In the genomic region with DNA sequence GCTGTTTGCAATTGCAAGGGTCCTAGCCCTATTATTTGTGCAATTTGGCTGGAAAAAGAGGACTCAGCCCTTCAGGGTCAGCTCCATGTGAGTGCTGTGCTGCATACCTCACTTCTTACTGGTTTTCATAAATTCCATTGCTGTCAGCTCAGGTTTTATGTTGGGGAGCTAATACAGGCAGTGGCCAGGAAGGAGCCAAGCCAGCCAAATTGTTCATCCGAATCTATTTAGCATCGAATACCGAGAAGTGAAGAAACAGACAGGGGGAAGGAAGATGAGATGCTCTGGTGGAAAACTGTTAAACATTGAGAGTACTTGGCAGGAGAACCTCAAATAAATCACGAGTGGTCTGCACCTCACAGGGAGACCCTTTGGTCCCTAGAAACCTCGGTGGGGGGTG, we compare ENCODE assay signal across 24 cellular contexts.
A peak's percentile ranks its signal among the peaks of the same experiment; 100 is the strongest.
DNase-seq lines count a peak whose midpoint lies in the region; ATAC-seq, FAIRE-seq and TF ChIP-seq lines count a peak whose summit lies in the region.
"Had no signal": no experiment of that assay in that cellular context is flagged by ENCODE, and none has a peak within 500 bp of the region (broad histone marks: within the 10 kb centered on the region; RNA-seq: fewer than 3 reads in every experiment).

No MANE protein-coding gene starts in this region.

- H3K4me1 Mint-ChIP-seq in nephron = peaks cover 28% of the 10 kb centered on the region

- peak overlapping the region; percentile 73 to 88 (median 77) for H3K27ac Mint-ChIP-seq in nephron
- H3K27ac Mint-ChIP-seq: nephron progenitor cell had no signal

- DNase-seq in AG08396 (ENCODE audit: low spot score) = peak; percentile 48
- peak; percentile 29 for DNase-seq in HTR-8/SVneo (ENCODE audit: insufficient read length, low spot score)
- peak; percentile 74 for DNase-seq in choroid plexus epithelial cell (ENCODE audit: low read depth)
- no peak for DNase-seq in GM12892 (ENCODE audit: insufficient read length)
- DNase-seq in activated T-cell treated with anti-CD3 and anti-CD28 coated beads for 4 hours = no peak
- no peak for DNase-seq in stimulated activated CD4-positive, alpha-beta T cell treated with anti-CD3 and anti-CD28 coated beads, Interleukin-4, amount 100 ng/mL, for 24 hours
- DNase-seq: activated CD4-positive, alpha-beta T cell treated with anti-CD3 and anti-CD28 coated beads for 4 hours; activated T-cell treated with anti-CD3 and anti-CD28 coated beads, Interleukin-2, amount 50 U/mL, for 4 hours; Caco-2; DMS79 treated with DMSO at 0.1 percent for 48 hours; left ventricle myocardium superior; NCI-H1092 treated with DMSO at 0.1 percent for 48 hours; NCI-H2029 treated with DMSO at 0.1 percent for 48 hours; NCI-H226; NCI-H748 treated with DMSO at 0.1 percent for 48 hours; nephron progenitor cell; trophoblast cell had no signal

- no peak for TF ChIP-seq CTCF in choroid plexus epithelial cell (conservative IDR thresholded peaks at IDR 0.05; ENCODE audit: low read depth, low read length)
- no peak for TF ChIP-seq CTCF in nephron (IDR thresholded peaks at IDR 0.05; ENCODE audit: unreplicated experiment in 3 of 3)

- H3K27me3 Mint-ChIP-seq in nephron (ENCODE audit: low read depth) = no peaks in the 10 kb centered on the region

- peaks cover 3% of the 10 kb centered on the region for H3K36me3 Mint-ChIP-seq in nephron (ENCODE audit: low read depth)

- H3K4me3 ChIP-seq in choroid plexus epithelial cell (ENCODE audit: low read depth, low read length) = no peak overlapping the region
- H3K4me3 ChIP-seq: BLaER1 treated with 17β-estradiol and CSF1 and Interleukin-3, amounts not matched to agents 10 nM and 100 nM; prostate gland; SK-N-MC had no signal

- peaks cover 9% of the 10 kb centered on the region for H3K9me3 Mint-ChIP-seq in nephron

- ATAC-seq in HG03342 (IDR thresholded peaks at IDR 0.05; ENCODE audit: unreplicated experiment) = no peak
- ATAC-seq: activated T-cell treated with anti-CD3 and anti-CD28 coated beads, Interleukin-2, amount 50 U/mL, for 4 hours; HCT116; left ventricle myocardium superior had no signal

- no peak overlapping the region for H3K4me3 Mint-ChIP-seq in nephron
- H3K4me3 Mint-ChIP-seq: activated T-cell treated with anti-CD3 and anti-CD28 coated beads, Interleukin-2, amount 50 U/mL, for 4 hours; nephron progenitor cell had no signal

- TF ChIP-seq POLR2A in GM12892 (IDR thresholded peaks at IDR 0.05; ENCODE audit: low read depth, low read length) = no peak

- FAIRE-seq in HTR-8/SVneo (lab: Jason Lieb, UNC) = no peak
- no peak for FAIRE-seq in GM12892 (lab: Jason Lieb, UNC)
- FAIRE-seq: GM19239 had no signal

Comparison
In these comparisons a context has a peak if more than half of its experiments do, and no peak if none do; other contexts are left out.
1. DNase-seq: peak in AG08396 (single experiment), HTR-8/SVneo (single experiment) and choroid plexus epithelial cell (single experiment); none in GM12892 (single experiment), activated T-cell treated with anti-CD3 and anti-CD28 coated beads for 4 hours (single experiment) and stimulated activated CD4-positive, alpha-beta T cell treated with anti-CD3 and anti-CD28 coated beads, Interleukin-4, amount 100 ng/mL, for 24 hours (single experiment).